Comparison of ENCODE assay signal across 8 cellular contexts in genomic region chr16:27690604-27691003, GRCh38.
DNase-seq lines count a peak whose midpoint lies in the region; ATAC-seq and TF ChIP-seq lines count a peak whose summit lies in the region.

No MANE protein-coding gene starts in this region.

- TF ChIP-seq CTCF in AG10803 (conservative IDR thresholded peaks at IDR 0.05; ENCODE audit: low read length) (peak; percentile 62), GM13977 (IDR thresholded peaks at IDR 0.05; ENCODE audit: extremely low read depth, insufficient read depth, missing control alignments) (peak; percentile 63), RWPE2 (IDR thresholded peaks at IDR 0.05; ENCODE audit: poor library complexity, severe bottlenecking) (peak; percentile 48)

- no peak overlapping the region for H3K27ac ChIP-seq in RWPE2 (ENCODE audit: poor library complexity, severe bottlenecking)

- no peaks in the 10 kb centered on the region for H3K27me3 ChIP-seq in RWPE2 (ENCODE audit: insufficient read depth, poor library complexity, severe bottlenecking)

- H3K4me3 ChIP-seq in AG10803 (ENCODE audit: low read length) (no peak overlapping the region), RWPE2 (ENCODE audit: severe bottlenecking) (no peak overlapping the region)

- H3K9me3 ChIP-seq in RWPE2 (ENCODE audit: severe bottlenecking), result no peaks in the 10 kb centered on the region

- in situ Hi-C loops in GM13977 (cut with MboI; ENCODE audit: low pct_unique_long_range_greater_than_20kb, low sequenced_read_pairs, unreplicated experiment), result no loop called here

- DNase-seq in AG10803 (ENCODE audit: low read depth) (peak; percentile 23), GM13977 (ENCODE audit: low spot score) (peak; percentile 32), RWPE2 (ENCODE audit: low spot score) (no peak), fibroblast of the conjunctiva (ENCODE audit: low read depth) (peak; percentile 2), NCI-H2029 (lab: John Stamatoyannopoulos, UW) (no peak)
- peak; percentile 12 to 18 for DNase-seq in stimulated activated CD8-positive, alpha-beta memory T cell treated with anti-CD3 and anti-CD28 coated beads, Interleukin-2, amount 100 ng/mL, for 48 hours (ENCODE audit: low read depth in 2 of 2)

- H3K4me1 ChIP-seq in RWPE2 (ENCODE audit: insufficient read depth, poor library complexity, severe bottlenecking), result no peaks in the 10 kb centered on the region

- ATAC-seq in RWPE2 (ENCODE audit: low read depth), result 0 out of 3 replicates have a peak, but pooled peaks have one; percentile 61
- ATAC-seq in HG03520 (IDR thresholded peaks at IDR 0.05; ENCODE audit: unreplicated experiment), result no peak
- no peak for ATAC-seq in GM18511 (IDR thresholded peaks at IDR 0.05; ENCODE audit: unreplicated experiment)

- no peaks in the 10 kb centered on the region for H3K36me3 ChIP-seq in RWPE2 (ENCODE audit: low read depth)

Comparison
In these comparisons a context has a peak if more than half of its experiments do, and no peak if none do; other contexts are left out.
1. DNase-seq: peak in AG10803 (single experiment), GM13977 (single experiment), fibroblast of the conjunctiva (single experiment) and stimulated activated CD8-positive, alpha-beta memory T cell treated with anti-CD3 and anti-CD28 coated beads, Interleukin-2, amount 100 ng/mL, for 48 hours (2 of 2); none in RWPE2 (single experiment) and NCI-H2029 (single experiment).
2. Peak in every context shown above with its lines, with median percentiles within 50 percentile points of each other: CTCF ChIP-seq.